1 cellular context compared by ENCODE assay signal in genomic region chr1:59062743-59063142, GRCh38.
TF ChIP-seq lines count a peak whose summit lies in the region.

No MANE protein-coding gene starts in this region.

TF ChIP-seq in A549, 52 proteins besides CTCF, POLR2A, EP300 and RAD21 (continued from another document):
- TF ChIP-seq E2F6 (IDR thresholded peaks at IDR 0.05; ENCODE audit: borderline replicate concordance, low read depth) (no peak), MAZ (IDR thresholded peaks at IDR 0.05; ENCODE audit: borderline replicate concordance, low read depth, low read length) (no peak), HOXB13 (CRISPR knock-in tag; IDR thresholded peaks at IDR 0.05; ENCODE audit: low read depth) (no peak), ESRRA (IDR thresholded peaks at IDR 0.05; ENCODE audit: borderline replicate concordance, low read length) (no peak)
TF ChIP-seq in A549: peak in this region for 0.
